8 cellular contexts compared by ENCODE assay signal in genomic region chr14:56199095-56199975, GRCh38.
DNase-seq lines count a peak whose midpoint lies in the region; FAIRE-seq and TF ChIP-seq lines count a peak whose summit lies in the region.

No MANE protein-coding gene starts in this region.

- H3K4me1 Mint-ChIP-seq in activated T-cell treated with anti-CD3 and anti-CD28 coated beads, Interleukin-2, amount 50 U/mL, for 24 hours (ENCODE audit: low read depth): peaks cover 28% of the 10 kb centered on the region

- H3K4me3 Mint-ChIP-seq in activated T-cell treated with anti-CD3 and anti-CD28 coated beads, Interleukin-2, amount 50 U/mL, for 24 hours: no peak overlapping the region

- no peak for TF ChIP-seq CTCF in fibroblast of pulmonary artery (IDR thresholded peaks at IDR 0.05; ENCODE audit: low read length, missing control alignments)

- no peaks in the 10 kb centered on the region for H3K27me3 Mint-ChIP-seq in activated T-cell treated with anti-CD3 and anti-CD28 coated beads, Interleukin-2, amount 50 U/mL, for 24 hours

- no peaks in the 10 kb centered on the region for H3K9me3 Mint-ChIP-seq in activated T-cell treated with anti-CD3 and anti-CD28 coated beads, Interleukin-2, amount 50 U/mL, for 24 hours

- FAIRE-seq in GM12892 (lab: Jason Lieb, UNC): no peak

- peaks cover 42% of the 10 kb centered on the region for H3K4me1 ChIP-seq in skeletal muscle satellite cell (ENCODE audit: control insufficient read depth, insufficient read depth, low read length)

- H3K27me3 ChIP-seq in skeletal muscle satellite cell (ENCODE audit: control insufficient read depth, insufficient read depth, low read length): no peaks in the 10 kb centered on the region

- H3K4me2 ChIP-seq in skeletal muscle satellite cell (ENCODE audit: low read length): peak overlapping the region; percentile 74

- H3K9me3 ChIP-seq in skeletal muscle satellite cell (replicated peaks; ENCODE audit: low read length): no peaks in the 10 kb centered on the region

- no peak for TF ChIP-seq POLR2A in GM12892 (IDR thresholded peaks at IDR 0.05; ENCODE audit: low read depth, low read length)

- H3K36me3 Mint-ChIP-seq in activated T-cell treated with anti-CD3 and anti-CD28 coated beads, Interleukin-2, amount 50 U/mL, for 24 hours (ENCODE audit: low read depth): no peaks in the 10 kb centered on the region

- H3K27ac Mint-ChIP-seq in activated T-cell treated with anti-CD3 and anti-CD28 coated beads, Interleukin-2, amount 50 U/mL, for 24 hours: no peak overlapping the region

- peak overlapping the region; percentile 78 for H3K9ac ChIP-seq in skeletal muscle satellite cell (ENCODE audit: low read depth, low read length)

- H3K4me3 ChIP-seq in fibroblast of pulmonary artery (replicated peaks; ENCODE audit: low read depth, low read length) (no peak overlapping the region), skeletal muscle satellite cell (ENCODE audit: low read length) (peak overlapping the region; percentile 47)

- DNase-seq in CMK (ENCODE audit: low read depth): peak; percentile 30
- DNase-seq in H4 (ENCODE audit: low spot score): peak; percentile 99
- DNase-seq in NCI-H460 (ENCODE audit: extremely low read depth, low read depth): peak; percentile 95
- peak; percentile 99 for DNase-seq in fibroblast of pulmonary artery (ENCODE audit: low read depth)
- no peak for DNase-seq in GM12892 (ENCODE audit: insufficient read length)
- no peak for DNase-seq in activated T-cell treated with anti-CD3 and anti-CD28 coated beads, Interleukin-2, amount 50 U/mL, for 24 hours
- no peak for DNase-seq in activated effector memory CD4-positive, alpha-beta T cell treated with Interleukin-2 at 50 U/mL for 16 hours

- no peaks in the 10 kb centered on the region for H3K36me3 ChIP-seq in skeletal muscle satellite cell (ENCODE audit: insufficient read depth, low read length)

Comparison
In these comparisons a context has a peak if more than half of its experiments do, and no peak if none do; other contexts are left out.
1. DNase-seq: peak in CMK (single experiment), H4 (single experiment), NCI-H460 (single experiment) and fibroblast of pulmonary artery (single experiment); none in GM12892 (single experiment), activated T-cell treated with anti-CD3 and anti-CD28 coated beads, Interleukin-2, amount 50 U/mL, for 24 hours (single experiment) and activated effector memory CD4-positive, alpha-beta T cell treated with Interleukin-2 at 50 U/mL for 16 hours (single experiment).